Comparison of ENCODE assay signal across 1 cellular context in genomic region chr12:118052324-118053070, GRCh38.
TF ChIP-seq lines count a peak whose summit lies in the region.

No MANE protein-coding gene starts in this region.

TF ChIP-seq in HepG2, 621 proteins besides CTCF, POLR2A, EP300 and RAD21 (continues in another document):
- TF ChIP-seq HNF1B (CRISPR knock-in tag; IDR thresholded peaks at IDR 0.05): peak; percentile 93
- TF ChIP-seq ZIK1 (CRISPR knock-in tag; IDR thresholded peaks at IDR 0.05; ENCODE audit: borderline replicate concordance, low read depth): no peak
- no peak for TF ChIP-seq CENPX (CRISPR knock-in tag; IDR thresholded peaks at IDR 0.05)
- 0 out of 2 replicates have a peak, but pooled peaks have one; percentile 26 for TF ChIP-seq ZNF121 (CRISPR knock-in tag; IDR thresholded peaks at IDR 0.05)
- TF ChIP-seq HOXA3 (CRISPR knock-in tag; IDR thresholded peaks at IDR 0.05): peak; percentile 92
- TF ChIP-seq ZNF652 (CRISPR knock-in tag; IDR thresholded peaks at IDR 0.05; ENCODE audit: borderline replicate concordance, low read depth): peak; percentile 50; the same call in 1 of the 2 replicates
- peak; percentile 64; the same call in 1 of the 2 replicates for TF ChIP-seq ZNF615 (CRISPR knock-in tag; IDR thresholded peaks at IDR 0.05; ENCODE audit: borderline replicate concordance)
- TF ChIP-seq STAT5B (CRISPR knock-in tag; IDR thresholded peaks at IDR 0.05): 0 out of 2 replicates have a peak, but pooled peaks have one; percentile 72
- no peak for TF ChIP-seq NFKB2 (CRISPR knock-in tag; IDR thresholded peaks at IDR 0.05; ENCODE audit: borderline replicate concordance)
- no peak for TF ChIP-seq POLR2AphosphoS2 (IDR thresholded peaks at IDR 0.05; ENCODE audit: low read depth, low read length)
- TF ChIP-seq MTERF4 (CRISPR knock-in tag; IDR thresholded peaks at IDR 0.05): 0 out of 2 replicates have a peak, but pooled peaks have one; percentile 35
- TF ChIP-seq, protein P1, sequence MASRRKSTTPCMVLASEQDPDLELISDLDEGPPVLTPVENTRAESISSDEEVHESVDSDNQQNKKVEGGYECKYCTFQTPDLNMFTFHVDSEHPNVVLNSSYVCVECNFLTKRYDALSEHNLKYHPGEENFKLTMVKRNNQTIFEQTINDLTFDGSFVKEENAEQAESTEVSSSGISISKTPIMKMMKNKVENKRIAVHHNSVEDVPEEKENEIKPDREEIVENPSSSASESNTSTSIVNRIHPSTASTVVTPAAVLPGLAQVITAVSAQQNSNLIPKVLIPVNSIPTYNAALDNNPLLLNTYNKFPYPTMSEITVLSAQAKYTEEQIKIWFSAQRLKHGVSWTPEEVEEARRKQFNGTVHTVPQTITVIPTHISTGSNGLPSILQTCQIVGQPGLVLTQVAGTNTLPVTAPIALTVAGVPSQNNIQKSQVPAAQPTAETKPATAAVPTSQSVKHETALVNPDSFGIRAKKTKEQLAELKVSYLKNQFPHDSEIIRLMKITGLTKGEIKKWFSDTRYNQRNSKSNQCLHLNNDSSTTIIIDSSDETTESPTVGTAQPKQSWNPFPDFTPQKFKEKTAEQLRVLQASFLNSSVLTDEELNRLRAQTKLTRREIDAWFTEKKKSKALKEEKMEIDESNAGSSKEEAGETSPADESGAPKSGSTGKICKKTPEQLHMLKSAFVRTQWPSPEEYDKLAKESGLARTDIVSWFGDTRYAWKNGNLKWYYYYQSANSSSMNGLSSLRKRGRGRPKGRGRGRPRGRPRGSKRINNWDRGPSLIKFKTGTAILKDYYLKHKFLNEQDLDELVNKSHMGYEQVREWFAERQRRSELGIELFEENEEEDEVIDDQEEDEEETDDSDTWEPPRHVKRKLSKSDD (CRISPR knock-in tag; IDR thresholded peaks at IDR 0.05; ENCODE audit: low read depth): no peak
- TF ChIP-seq ZNF607 (CRISPR knock-in tag; IDR thresholded peaks at IDR 0.05; ENCODE audit: borderline replicate concordance): no peak
- peak; percentile 98 for TF ChIP-seq TBL1XR1 (IDR thresholded peaks at IDR 0.05; ENCODE audit: borderline replicate concordance, low read length, partially characterized antibody)
- no peak for TF ChIP-seq TSC22D2 (CRISPR knock-in tag; IDR thresholded peaks at IDR 0.05; ENCODE audit: borderline replicate concordance)
- no peak for TF ChIP-seq SP2 (CRISPR knock-in tag; IDR thresholded peaks at IDR 0.05)
- no peak for TF ChIP-seq SNRNP70 (IDR thresholded peaks at IDR 0.05; ENCODE audit: low read depth, low read length)
- no peak for TF ChIP-seq GZF1 (CRISPR knock-in tag; IDR thresholded peaks at IDR 0.05)
- TF ChIP-seq ZNF839 (CRISPR knock-in tag; IDR thresholded peaks at IDR 0.05; ENCODE audit: borderline replicate concordance): no peak
- TF ChIP-seq, protein P2, sequence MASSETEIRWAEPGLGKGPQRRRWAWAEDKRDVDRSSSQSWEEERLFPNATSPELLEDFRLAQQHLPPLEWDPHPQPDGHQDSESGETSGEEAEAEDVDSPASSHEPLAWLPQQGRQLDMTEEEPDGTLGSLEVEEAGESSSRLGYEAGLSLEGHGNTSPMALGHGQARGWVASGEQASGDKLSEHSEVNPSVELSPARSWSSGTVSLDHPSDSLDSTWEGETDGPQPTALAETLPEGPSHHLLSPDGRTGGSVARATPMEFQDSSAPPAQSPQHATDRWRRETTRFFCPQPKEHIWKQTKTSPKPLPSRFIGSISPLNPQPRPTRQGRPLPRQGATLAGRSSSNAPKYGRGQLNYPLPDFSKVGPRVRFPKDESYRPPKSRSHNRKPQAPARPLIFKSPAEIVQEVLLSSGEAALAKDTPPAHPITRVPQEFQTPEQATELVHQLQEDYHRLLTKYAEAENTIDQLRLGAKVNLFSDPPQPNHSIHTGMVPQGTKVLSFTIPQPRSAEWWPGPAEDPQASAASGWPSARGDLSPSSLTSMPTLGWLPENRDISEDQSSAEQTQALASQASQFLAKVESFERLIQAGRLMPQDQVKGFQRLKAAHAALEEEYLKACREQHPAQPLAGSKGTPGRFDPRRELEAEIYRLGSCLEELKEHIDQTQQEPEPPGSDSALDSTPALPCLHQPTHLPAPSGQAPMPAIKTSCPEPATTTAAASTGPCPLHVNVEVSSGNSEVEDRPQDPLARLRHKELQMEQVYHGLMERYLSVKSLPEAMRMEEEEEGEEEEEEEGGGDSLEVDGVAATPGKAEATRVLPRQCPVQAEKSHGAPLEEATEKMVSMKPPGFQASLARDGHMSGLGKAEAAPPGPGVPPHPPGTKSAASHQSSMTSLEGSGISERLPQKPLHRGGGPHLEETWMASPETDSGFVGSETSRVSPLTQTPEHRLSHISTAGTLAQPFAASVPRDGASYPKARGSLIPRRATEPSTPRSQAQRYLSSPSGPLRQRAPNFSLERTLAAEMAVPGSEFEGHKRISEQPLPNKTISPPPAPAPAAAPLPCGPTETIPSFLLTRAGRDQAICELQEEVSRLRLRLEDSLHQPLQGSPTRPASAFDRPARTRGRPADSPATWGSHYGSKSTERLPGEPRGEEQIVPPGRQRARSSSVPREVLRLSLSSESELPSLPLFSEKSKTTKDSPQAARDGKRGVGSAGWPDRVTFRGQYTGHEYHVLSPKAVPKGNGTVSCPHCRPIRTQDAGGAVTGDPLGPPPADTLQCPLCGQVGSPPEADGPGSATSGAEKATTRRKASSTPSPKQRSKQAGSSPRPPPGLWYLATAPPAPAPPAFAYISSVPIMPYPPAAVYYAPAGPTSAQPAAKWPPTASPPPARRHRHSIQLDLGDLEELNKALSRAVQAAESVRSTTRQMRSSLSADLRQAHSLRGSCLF (CRISPR knock-in tag; IDR thresholded peaks at IDR 0.05; ENCODE audit: borderline replicate concordance): no peak
- TF ChIP-seq KDM1A (CRISPR knock-in tag; IDR thresholded peaks at IDR 0.05): peak; percentile 85
- TF ChIP-seq MAX (IDR thresholded peaks at IDR 0.05): peak; percentile 75
- TF ChIP-seq TBX2 (CRISPR knock-in tag; IDR thresholded peaks at IDR 0.05; ENCODE audit: borderline replicate concordance): peak; percentile 93
- peak; percentile 98 for TF ChIP-seq PHF21A (CRISPR knock-in tag; IDR thresholded peaks at IDR 0.05)
- TF ChIP-seq ZNF550 (CRISPR knock-in tag; IDR thresholded peaks at IDR 0.05; ENCODE audit: borderline replicate concordance): peak; percentile 60; the same call in 1 of the 2 replicates
- no peak for TF ChIP-seq HIVEP1 (CRISPR knock-in tag; IDR thresholded peaks at IDR 0.05)
- no peak for TF ChIP-seq TEAD2 (CRISPR knock-in tag; IDR thresholded peaks at IDR 0.05)
- TF ChIP-seq, protein P3, sequence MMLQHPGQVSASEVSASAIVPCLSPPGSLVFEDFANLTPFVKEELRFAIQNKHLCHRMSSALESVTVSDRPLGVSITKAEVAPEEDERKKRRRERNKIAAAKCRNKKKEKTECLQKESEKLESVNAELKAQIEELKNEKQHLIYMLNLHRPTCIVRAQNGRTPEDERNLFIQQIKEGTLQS (CRISPR knock-in tag; IDR thresholded peaks at IDR 0.05): peak; percentile 96
- TF ChIP-seq KLF16 (CRISPR knock-in tag; IDR thresholded peaks at IDR 0.05): peak in 1 of 2 experiments; percentile 91; a peak in 2 of 4 replicates
- TF ChIP-seq POGK (CRISPR knock-in tag; conservative IDR thresholded peaks at IDR 0.05): peak; percentile 82
- TF ChIP-seq ISX (CRISPR knock-in tag; conservative IDR thresholded peaks at IDR 0.05): no peak
- TF ChIP-seq ZNF441 (CRISPR knock-in tag; IDR thresholded peaks at IDR 0.05; ENCODE audit: borderline replicate concordance): no peak; the same call in 1 of the 2 replicates
- peak; percentile 86 for TF ChIP-seq NR2C2 (CRISPR knock-in tag; IDR thresholded peaks at IDR 0.05; ENCODE audit: borderline replicate concordance)
- TF ChIP-seq, protein P4, sequence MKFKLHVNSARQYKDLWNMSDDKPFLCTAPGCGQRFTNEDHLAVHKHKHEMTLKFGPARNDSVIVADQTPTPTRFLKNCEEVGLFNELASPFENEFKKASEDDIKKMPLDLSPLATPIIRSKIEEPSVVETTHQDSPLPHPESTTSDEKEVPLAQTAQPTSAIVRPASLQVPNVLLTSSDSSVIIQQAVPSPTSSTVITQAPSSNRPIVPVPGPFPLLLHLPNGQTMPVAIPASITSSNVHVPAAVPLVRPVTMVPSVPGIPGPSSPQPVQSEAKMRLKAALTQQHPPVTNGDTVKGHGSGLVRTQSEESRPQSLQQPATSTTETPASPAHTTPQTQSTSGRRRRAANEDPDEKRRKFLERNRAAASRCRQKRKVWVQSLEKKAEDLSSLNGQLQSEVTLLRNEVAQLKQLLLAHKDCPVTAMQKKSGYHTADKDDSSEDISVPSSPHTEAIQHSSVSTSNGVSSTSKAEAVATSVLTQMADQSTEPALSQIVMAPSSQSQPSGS (CRISPR knock-in tag; IDR thresholded peaks at IDR 0.05): peak; percentile 93
- no peak for TF ChIP-seq ZNF224 (CRISPR knock-in tag; IDR thresholded peaks at IDR 0.05)
- TF ChIP-seq, protein P5, sequence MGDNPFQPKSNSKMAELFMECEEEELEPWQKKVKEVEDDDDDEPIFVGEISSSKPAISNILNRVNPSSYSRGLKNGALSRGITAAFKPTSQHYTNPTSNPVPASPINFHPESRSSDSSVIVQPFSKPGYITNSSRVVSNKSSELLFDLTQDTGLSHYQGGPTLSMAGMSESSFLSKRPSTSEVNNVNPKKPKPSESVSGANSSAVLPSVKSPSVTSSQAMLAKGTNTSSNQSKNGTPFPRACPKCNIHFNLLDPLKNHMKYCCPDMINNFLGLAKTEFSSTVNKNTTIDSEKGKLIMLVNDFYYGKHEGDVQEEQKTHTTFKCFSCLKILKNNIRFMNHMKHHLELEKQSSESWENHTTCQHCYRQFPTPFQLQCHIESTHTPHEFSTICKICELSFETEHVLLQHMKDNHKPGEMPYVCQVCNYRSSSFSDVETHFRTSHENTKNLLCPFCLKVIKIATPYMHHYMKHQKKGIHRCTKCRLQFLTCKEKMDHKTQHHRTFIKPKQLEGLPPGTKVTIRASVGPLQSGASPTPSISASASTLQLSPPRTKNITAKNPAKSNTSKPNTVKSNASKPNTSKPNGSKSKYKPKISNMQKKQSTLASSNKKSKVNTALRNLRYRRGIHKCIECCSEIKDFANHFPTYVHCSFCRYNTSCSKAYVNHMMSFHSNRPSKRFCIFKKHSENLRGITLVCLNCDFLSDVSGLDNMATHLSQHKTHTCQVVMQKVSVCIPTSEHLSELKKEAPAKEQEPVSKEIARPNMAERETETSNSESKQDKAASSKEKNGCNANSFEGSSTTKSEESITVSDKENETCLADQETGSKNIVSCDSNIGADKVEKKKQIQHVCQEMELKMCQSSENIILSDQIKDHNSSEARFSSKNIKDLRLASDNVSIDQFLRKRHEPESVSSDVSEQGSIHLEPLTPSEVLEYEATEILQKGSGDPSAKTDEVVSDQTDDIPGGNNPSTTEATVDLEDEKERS (CRISPR knock-in tag; IDR thresholded peaks at IDR 0.05): peak; percentile 81
- TF ChIP-seq CBFB (CRISPR knock-in tag; IDR thresholded peaks at IDR 0.05): peak; percentile 73; the same call in 1 of the 2 replicates
- peak; percentile 70; the same call in 1 of the 2 replicates for TF ChIP-seq SIX1 (CRISPR knock-in tag; IDR thresholded peaks at IDR 0.05; ENCODE audit: borderline replicate concordance)
- peak; percentile 23; the same call in 1 of the 2 replicates for TF ChIP-seq ZNF598 (CRISPR knock-in tag; IDR thresholded peaks at IDR 0.05; ENCODE audit: borderline replicate concordance)
- no peak for TF ChIP-seq U2AF2 (IDR thresholded peaks at IDR 0.05; ENCODE audit: low read depth, low read length)
- TF ChIP-seq AKAP8 (CRISPR knock-in tag; IDR thresholded peaks at IDR 0.05): 0 out of 2 replicates have a peak, but pooled peaks have one; percentile 61
- 0 out of 2 replicates have a peak, but pooled peaks have one; percentile 6 for TF ChIP-seq ZBTB7A (CRISPR knock-in tag; IDR thresholded peaks at IDR 0.05)
- peak; percentile 50; the same call in 1 of the 2 replicates for TF ChIP-seq SALL2 (CRISPR knock-in tag; IDR thresholded peaks at IDR 0.05)
- TF ChIP-seq ZNF326 (CRISPR knock-in tag; IDR thresholded peaks at IDR 0.05; ENCODE audit: borderline replicate concordance): no peak
- TF ChIP-seq ZNF333 (CRISPR knock-in tag; IDR thresholded peaks at IDR 0.05; ENCODE audit: borderline replicate concordance): no peak
- TF ChIP-seq SOX5 (CRISPR knock-in tag; IDR thresholded peaks at IDR 0.05; ENCODE audit: borderline replicate concordance): peak; percentile 93
- TF ChIP-seq WIZ (CRISPR knock-in tag; IDR thresholded peaks at IDR 0.05): peak; percentile 66; the same call in 1 of the 2 replicates
- peak; percentile 98 for TF ChIP-seq ZMYM2 (CRISPR knock-in tag; IDR thresholded peaks at IDR 0.05)
- TF ChIP-seq ATF7 (IDR thresholded peaks at IDR 0.05): peak; percentile 65
- peak; percentile 77; the same call in 1 of the 2 replicates for TF ChIP-seq ATF7 (CRISPR knock-in tag; IDR thresholded peaks at IDR 0.05)
